ENCODE assay signal across 1 cellular context in the genomic region with DNA sequence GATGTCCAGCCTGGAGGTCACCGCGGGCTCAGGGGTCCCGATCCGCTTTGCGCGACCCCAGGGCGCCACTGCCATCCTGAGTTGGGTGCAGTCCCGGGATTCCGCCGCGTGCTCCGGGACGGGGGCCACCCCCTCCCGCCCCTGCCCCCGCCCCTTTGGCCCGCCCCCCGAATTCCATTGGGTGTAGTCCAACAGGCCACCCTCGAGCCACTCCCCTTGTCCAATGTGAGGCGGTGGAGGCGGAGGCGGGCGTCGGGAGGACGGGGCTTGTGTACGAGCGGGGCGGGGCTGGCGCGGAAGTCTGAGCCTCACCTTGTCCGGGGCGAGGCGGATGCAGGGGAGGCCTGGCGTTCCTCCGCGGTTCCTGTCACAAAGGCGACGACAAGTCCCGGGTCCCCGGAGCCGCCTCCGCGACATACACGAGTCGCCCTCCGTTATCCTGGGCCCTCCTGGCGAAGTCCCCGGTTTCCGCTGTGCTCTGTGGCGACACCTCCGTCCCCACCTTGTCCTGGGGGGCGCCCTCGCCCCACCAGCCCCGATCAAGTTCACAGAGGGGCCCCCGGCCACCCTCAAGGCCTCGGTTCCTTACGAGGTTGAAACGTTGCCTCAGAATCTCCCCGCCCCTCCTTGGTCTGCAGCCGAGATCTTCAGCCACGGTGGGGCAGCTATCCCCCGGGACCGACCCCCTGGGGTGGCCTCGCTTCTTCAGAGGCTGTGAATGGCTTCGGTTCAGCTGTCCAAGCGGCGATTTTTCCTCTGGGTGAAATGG.
TF ChIP-seq lines count a peak whose summit lies in the region.

No MANE protein-coding gene starts in this region.

TF ChIP-seq in HepG2, 621 proteins besides CTCF, POLR2A, EP300 and RAD21 (continued from another document and continues in another):
- TF ChIP-seq, protein P1, sequence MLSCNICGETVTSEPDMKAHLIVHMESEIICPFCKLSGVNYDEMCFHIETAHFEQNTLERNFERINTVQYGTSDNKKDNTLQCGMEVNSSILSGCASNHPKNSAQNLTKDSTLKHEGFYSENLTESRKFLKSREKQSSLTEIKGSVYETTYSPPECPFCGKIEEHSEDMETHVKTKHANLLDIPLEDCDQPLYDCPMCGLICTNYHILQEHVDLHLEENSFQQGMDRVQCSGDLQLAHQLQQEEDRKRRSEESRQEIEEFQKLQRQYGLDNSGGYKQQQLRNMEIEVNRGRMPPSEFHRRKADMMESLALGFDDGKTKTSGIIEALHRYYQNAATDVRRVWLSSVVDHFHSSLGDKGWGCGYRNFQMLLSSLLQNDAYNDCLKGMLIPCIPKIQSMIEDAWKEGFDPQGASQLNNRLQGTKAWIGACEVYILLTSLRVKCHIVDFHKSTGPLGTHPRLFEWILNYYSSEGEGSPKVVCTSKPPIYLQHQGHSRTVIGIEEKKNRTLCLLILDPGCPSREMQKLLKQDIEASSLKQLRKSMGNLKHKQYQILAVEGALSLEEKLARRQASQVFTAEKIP (CRISPR knock-in tag; IDR thresholded peaks at IDR 0.05; ENCODE audit: borderline replicate concordance), result no peak
- TF ChIP-seq MYNN (CRISPR knock-in tag; IDR thresholded peaks at IDR 0.05; ENCODE audit: low read depth) (no peak), DNMT3B (CRISPR knock-in tag; conservative IDR thresholded peaks at IDR 0.05) (no peak), TAF15 (IDR thresholded peaks at IDR 0.05; ENCODE audit: low read depth, low read length, poor library complexity, severe bottlenecking) (no peak), SNAPC2 (CRISPR knock-in tag; IDR thresholded peaks at IDR 0.05) (peak; percentile 57; the same call in 1 of the 2 replicates), SIN3A (IDR thresholded peaks at IDR 0.05; ENCODE audit: borderline replicate concordance, low read depth, low read length) (peak; percentile 31; the same call in 1 of the 2 replicates), HNRNPH1 (optimal IDR thresholded peaks at IDR 0.05; ENCODE audit: low read depth, low read length) (no peak), SRF (IDR thresholded peaks at IDR 0.05; ENCODE audit: low read depth, low read length) (no peak), ZNF772 (CRISPR knock-in tag; IDR thresholded peaks at IDR 0.05) (peak; percentile 33; the same call in 1 of the 2 replicates), AKAP8 (CRISPR knock-in tag; IDR thresholded peaks at IDR 0.05) (peak; percentile 85; the same call in 1 of the 2 replicates), CHD4 (IDR thresholded peaks at IDR 0.05; ENCODE audit: borderline replicate concordance, low read length) (no peak), ZNF224 (CRISPR knock-in tag; IDR thresholded peaks at IDR 0.05) (no peak), SMAD9 (CRISPR knock-in tag; IDR thresholded peaks at IDR 0.05) (no peak), NFYB (CRISPR knock-in tag; IDR thresholded peaks at IDR 0.05) (peak; percentile 81), ZFP82 (CRISPR knock-in tag; IDR thresholded peaks at IDR 0.05; ENCODE audit: borderline replicate concordance) (no peak), DNMT1 (CRISPR knock-in tag; IDR thresholded peaks at IDR 0.05) (no peak), ZSCAN30 (CRISPR knock-in tag; IDR thresholded peaks at IDR 0.05) (no peak), SRSF4 (IDR thresholded peaks at IDR 0.05; ENCODE audit: low read depth, low read length, poor library complexity, severe bottlenecking) (no peak), ZNF24 (IDR thresholded peaks at IDR 0.05) (no peak), ZBTB3 (CRISPR knock-in tag; IDR thresholded peaks at IDR 0.05; ENCODE audit: borderline replicate concordance, low read depth) (peak; percentile 58; the same call in 1 of the 2 replicates), ZNF543 (CRISPR knock-in tag; IDR thresholded peaks at IDR 0.05) (0 out of 2 replicates have a peak, but pooled peaks have one; percentile 49), ZFY (CRISPR knock-in tag; IDR thresholded peaks at IDR 0.05) (peak; percentile 71), ELF4 (CRISPR knock-in tag; IDR thresholded peaks at IDR 0.05; ENCODE audit: borderline replicate concordance) (no peak), AHR (CRISPR knock-in tag; IDR thresholded peaks at IDR 0.05) (peak; percentile 18; the same call in 1 of the 2 replicates), MAFK (conservative IDR thresholded peaks at IDR 0.05 in 1 of 2, IDR thresholded peaks at IDR 0.05 in 1 of 2; ENCODE audit: low read length in 2 of 2) (no peak), MAFF (IDR thresholded peaks at IDR 0.05; ENCODE audit: low read depth, low read length) (no peak), FOXA1 (IDR thresholded peaks at IDR 0.05) (no peak), FOXA1 (CRISPR knock-in tag; IDR thresholded peaks at IDR 0.05) (peak; percentile 60; the same call in 1 of the 2 replicates), MAF1 (CRISPR knock-in tag; IDR thresholded peaks at IDR 0.05; ENCODE audit: borderline replicate concordance) (no peak)
- TF ChIP-seq, protein P2, sequence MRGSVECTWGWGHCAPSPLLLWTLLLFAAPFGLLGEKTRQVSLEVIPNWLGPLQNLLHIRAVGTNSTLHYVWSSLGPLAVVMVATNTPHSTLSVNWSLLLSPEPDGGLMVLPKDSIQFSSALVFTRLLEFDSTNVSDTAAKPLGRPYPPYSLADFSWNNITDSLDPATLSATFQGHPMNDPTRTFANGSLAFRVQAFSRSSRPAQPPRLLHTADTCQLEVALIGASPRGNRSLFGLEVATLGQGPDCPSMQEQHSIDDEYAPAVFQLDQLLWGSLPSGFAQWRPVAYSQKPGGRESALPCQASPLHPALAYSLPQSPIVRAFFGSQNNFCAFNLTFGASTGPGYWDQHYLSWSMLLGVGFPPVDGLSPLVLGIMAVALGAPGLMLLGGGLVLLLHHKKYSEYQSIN (CRISPR knock-in tag; IDR thresholded peaks at IDR 0.05; ENCODE audit: borderline replicate concordance), result no peak
- TF ChIP-seq, protein P3, sequence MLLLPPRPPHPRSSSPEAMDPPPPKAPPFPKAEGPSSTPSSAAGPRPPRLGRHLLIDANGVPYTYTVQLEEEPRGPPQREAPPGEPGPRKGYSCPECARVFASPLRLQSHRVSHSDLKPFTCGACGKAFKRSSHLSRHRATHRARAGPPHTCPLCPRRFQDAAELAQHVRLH (CRISPR knock-in tag; IDR thresholded peaks at IDR 0.05; ENCODE audit: borderline replicate concordance, low read depth), result no peak
- TF ChIP-seq, protein P4, sequence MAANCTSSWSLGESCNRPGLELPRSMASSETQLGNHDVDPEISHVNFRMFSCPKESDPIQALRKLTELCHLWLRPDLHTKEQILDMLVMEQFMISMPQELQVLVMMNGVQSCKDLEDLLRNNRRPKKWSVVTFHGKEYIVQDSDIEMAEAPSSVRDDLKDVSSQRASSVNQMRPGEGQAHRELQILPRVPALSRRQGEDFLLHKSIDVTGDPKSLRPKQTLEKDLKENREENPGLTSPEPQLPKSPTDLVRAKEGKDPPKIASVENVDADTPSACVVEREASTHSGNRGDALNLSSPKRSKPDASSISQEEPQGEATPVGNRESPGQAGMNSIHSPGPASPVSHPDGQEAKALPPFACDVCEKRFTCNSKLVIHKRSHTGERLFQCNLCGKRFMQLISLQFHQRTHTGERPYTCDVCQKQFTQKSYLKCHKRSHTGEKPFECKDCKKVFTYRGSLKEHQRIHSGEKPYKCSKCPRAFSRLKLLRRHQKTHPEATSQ (CRISPR knock-in tag; IDR thresholded peaks at IDR 0.05; ENCODE audit: borderline replicate concordance), result no peak
- TF ChIP-seq, protein P5, sequence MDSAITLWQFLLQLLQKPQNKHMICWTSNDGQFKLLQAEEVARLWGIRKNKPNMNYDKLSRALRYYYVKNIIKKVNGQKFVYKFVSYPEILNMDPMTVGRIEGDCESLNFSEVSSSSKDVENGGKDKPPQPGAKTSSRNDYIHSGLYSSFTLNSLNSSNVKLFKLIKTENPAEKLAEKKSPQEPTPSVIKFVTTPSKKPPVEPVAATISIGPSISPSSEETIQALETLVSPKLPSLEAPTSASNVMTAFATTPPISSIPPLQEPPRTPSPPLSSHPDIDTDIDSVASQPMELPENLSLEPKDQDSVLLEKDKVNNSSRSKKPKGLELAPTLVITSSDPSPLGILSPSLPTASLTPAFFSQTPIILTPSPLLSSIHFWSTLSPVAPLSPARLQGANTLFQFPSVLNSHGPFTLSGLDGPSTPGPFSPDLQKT (CRISPR knock-in tag; IDR thresholded peaks at IDR 0.05; ENCODE audit: borderline replicate concordance), result no peak
- TF ChIP-seq, protein P6, sequence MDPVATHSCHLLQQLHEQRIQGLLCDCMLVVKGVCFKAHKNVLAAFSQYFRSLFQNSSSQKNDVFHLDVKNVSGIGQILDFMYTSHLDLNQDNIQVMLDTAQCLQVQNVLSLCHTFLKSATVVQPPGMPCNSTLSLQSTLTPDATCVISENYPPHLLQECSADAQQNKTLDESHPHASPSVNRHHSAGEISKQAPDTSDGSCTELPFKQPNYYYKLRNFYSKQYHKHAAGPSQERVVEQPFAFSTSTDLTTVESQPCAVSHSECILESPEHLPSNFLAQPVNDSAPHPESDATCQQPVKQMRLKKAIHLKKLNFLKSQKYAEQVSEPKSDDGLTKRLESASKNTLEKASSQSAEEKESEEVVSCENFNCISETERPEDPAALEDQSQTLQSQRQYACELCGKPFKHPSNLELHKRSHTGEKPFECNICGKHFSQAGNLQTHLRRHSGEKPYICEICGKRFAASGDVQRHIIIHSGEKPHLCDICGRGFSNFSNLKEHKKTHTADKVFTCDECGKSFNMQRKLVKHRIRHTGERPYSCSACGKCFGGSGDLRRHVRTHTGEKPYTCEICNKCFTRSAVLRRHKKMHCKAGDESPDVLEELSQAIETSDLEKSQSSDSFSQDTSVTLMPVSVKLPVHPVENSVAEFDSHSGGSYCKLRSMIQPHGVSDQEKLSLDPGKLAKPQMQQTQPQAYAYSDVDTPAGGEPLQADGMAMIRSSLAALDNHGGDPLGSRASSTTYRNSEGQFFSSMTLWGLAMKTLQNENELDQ (CRISPR knock-in tag; IDR thresholded peaks at IDR 0.05; ENCODE audit: borderline replicate concordance), result no peak
- TF ChIP-seq, protein P7, sequence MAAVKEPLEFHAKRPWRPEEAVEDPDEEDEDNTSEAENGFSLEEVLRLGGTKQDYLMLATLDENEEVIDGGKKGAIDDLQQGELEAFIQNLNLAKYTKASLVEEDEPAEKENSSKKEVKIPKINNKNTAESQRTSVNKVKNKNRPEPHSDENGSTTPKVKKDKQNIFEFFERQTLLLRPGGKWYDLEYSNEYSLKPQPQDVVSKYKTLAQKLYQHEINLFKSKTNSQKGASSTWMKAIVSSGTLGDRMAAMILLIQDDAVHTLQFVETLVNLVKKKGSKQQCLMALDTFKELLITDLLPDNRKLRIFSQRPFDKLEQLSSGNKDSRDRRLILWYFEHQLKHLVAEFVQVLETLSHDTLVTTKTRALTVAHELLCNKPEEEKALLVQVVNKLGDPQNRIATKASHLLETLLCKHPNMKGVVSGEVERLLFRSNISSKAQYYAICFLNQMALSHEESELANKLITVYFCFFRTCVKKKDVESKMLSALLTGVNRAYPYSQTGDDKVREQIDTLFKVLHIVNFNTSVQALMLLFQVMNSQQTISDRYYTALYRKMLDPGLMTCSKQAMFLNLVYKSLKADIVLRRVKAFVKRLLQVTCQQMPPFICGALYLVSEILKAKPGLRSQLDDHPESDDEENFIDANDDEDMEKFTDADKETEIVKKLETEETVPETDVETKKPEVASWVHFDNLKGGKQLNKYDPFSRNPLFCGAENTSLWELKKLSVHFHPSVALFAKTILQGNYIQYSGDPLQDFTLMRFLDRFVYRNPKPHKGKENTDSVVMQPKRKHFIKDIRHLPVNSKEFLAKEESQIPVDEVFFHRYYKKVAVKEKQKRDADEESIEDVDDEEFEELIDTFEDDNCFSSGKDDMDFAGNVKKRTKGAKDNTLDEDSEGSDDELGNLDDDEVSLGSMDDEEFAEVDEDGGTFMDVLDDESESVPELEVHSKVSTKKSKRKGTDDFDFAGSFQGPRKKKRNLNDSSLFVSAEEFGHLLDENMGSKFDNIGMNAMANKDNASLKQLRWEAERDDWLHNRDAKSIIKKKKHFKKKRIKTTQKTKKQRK (IDR thresholded peaks at IDR 0.05; ENCODE audit: low read length), result no peak
- TF ChIP-seq, protein P8, sequence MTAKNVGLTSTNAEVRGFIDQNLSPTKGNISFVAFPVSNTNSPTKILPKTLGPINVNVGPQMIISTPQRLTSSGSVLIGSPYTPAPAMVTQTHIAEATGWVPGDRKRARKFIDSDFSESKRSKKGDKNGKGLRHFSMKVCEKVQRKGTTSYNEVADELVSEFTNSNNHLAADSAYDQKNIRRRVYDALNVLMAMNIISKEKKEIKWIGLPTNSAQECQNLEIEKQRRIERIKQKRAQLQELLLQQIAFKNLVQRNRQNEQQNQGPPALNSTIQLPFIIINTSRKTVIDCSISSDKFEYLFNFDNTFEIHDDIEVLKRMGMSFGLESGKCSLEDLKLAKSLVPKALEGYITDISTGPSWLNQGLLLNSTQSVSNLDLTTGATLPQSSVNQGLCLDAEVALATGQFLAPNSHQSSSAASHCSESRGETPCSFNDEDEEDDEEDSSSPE (CRISPR knock-in tag; IDR thresholded peaks at IDR 0.05), result peak; percentile 16; the same call in 1 of the 2 replicates
- TF ChIP-seq, protein P9, sequence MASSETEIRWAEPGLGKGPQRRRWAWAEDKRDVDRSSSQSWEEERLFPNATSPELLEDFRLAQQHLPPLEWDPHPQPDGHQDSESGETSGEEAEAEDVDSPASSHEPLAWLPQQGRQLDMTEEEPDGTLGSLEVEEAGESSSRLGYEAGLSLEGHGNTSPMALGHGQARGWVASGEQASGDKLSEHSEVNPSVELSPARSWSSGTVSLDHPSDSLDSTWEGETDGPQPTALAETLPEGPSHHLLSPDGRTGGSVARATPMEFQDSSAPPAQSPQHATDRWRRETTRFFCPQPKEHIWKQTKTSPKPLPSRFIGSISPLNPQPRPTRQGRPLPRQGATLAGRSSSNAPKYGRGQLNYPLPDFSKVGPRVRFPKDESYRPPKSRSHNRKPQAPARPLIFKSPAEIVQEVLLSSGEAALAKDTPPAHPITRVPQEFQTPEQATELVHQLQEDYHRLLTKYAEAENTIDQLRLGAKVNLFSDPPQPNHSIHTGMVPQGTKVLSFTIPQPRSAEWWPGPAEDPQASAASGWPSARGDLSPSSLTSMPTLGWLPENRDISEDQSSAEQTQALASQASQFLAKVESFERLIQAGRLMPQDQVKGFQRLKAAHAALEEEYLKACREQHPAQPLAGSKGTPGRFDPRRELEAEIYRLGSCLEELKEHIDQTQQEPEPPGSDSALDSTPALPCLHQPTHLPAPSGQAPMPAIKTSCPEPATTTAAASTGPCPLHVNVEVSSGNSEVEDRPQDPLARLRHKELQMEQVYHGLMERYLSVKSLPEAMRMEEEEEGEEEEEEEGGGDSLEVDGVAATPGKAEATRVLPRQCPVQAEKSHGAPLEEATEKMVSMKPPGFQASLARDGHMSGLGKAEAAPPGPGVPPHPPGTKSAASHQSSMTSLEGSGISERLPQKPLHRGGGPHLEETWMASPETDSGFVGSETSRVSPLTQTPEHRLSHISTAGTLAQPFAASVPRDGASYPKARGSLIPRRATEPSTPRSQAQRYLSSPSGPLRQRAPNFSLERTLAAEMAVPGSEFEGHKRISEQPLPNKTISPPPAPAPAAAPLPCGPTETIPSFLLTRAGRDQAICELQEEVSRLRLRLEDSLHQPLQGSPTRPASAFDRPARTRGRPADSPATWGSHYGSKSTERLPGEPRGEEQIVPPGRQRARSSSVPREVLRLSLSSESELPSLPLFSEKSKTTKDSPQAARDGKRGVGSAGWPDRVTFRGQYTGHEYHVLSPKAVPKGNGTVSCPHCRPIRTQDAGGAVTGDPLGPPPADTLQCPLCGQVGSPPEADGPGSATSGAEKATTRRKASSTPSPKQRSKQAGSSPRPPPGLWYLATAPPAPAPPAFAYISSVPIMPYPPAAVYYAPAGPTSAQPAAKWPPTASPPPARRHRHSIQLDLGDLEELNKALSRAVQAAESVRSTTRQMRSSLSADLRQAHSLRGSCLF (CRISPR knock-in tag; IDR thresholded peaks at IDR 0.05; ENCODE audit: borderline replicate concordance), result no peak
- TF ChIP-seq, protein P10, sequence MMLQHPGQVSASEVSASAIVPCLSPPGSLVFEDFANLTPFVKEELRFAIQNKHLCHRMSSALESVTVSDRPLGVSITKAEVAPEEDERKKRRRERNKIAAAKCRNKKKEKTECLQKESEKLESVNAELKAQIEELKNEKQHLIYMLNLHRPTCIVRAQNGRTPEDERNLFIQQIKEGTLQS (CRISPR knock-in tag; IDR thresholded peaks at IDR 0.05), result no peak
